In the genomic region with DNA sequence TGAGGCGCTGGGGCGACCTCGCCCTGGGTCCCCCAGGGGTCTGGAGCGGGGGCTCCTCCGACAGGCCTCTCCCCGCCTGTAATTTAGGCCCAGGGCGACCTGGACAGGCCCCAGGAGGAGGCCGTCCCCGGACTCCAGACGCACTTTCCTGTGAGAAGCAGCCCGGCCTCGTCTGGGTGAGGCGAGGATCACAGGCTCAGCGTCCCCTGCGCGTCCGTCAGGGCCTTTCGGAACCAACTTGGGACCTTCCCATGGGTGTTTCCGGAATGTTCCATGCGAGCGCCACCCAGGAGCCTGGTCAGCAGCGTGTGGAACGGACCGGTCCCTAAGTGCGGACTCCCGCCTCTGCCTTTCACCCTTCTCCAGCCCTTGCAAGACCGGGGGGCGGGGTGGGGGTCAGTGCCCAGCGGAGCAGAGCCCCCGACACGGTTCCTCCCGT, we compare ENCODE assay signal across 12 cellular contexts. TPM values are rescaled to one million over a fixed set of nuclear protein-coding genes. Genes with fewer than 3 reads are reported as not detected.
DNase-seq lines count a peak whose midpoint lies in the region; ATAC-seq, FAIRE-seq and TF ChIP-seq lines count a peak whose summit lies in the region.
"Had no signal": no experiment of that assay in that cellular context is flagged by ENCODE, and none has a peak within 500 bp of the region (broad histone marks: within the 10 kb centered on the region; RNA-seq: fewer than 3 reads in every experiment).

No MANE protein-coding gene starts in this region.

- H3K36me3 ChIP-seq in SK-N-SH (replicated peaks in 1 of 2; ENCODE audit: control insufficient read depth in 1 of 2, insufficient read depth in 2 of 2, low read length in 1 of 2) (no peaks in the 10 kb centered on the region), thyroid gland (no peaks in the 10 kb centered on the region)

- H3K4me1 Mint-ChIP-seq in central memory CD8-positive, alpha-beta T cell: peaks cover 4% of the 10 kb centered on the region
- H3K4me1 Mint-ChIP-seq in naive B cell: peaks cover 0 to 4% (median 3%) of the 10 kb centered on the region in 3 donors

- H3K9me3 ChIP-seq in SK-N-SH: no peaks in the 10 kb centered on the region
- H3K9me3 ChIP-seq in thyroid gland: no peaks in the 10 kb centered on the region

- H3K36me3 Mint-ChIP-seq in central memory CD8-positive, alpha-beta T cell (ENCODE audit: insufficient read depth): peaks cover 3% of the 10 kb centered on the region
- H3K36me3 Mint-ChIP-seq in naive B cell: no peaks in the 10 kb centered on the region

- no peak for TF ChIP-seq RAD21 in SK-N-SH (IDR thresholded peaks at IDR 0.05; ENCODE audit: low read length)

- peaks cover 0 to 12% of the 10 kb centered on the region in 2 experiments; a peak in 1 of 4 replicates for H3K4me1 ChIP-seq in SK-N-SH (ENCODE audit: control insufficient read depth in 1 of 2, insufficient read depth in 2 of 2, low read depth in 1 of 2, low read length in 1 of 2)
- peaks cover 7 to 10% of the 10 kb centered on the region in 2 donors for H3K4me1 ChIP-seq in thyroid gland

- H3K4me3 ChIP-seq in SK-N-SH (ENCODE audit: low read depth in 2 of 2, low read length in 1 of 2) (peak overlapping the region in 1 of 2 experiments; percentile 50; a peak in 1 of 4 replicates), thyroid gland (replicated peaks in 1 of 3) (peak overlapping the region in 1 of 3 donors; percentile 23)

- no peaks in the 10 kb centered on the region for H3K9me2 ChIP-seq in SK-N-SH

- TF ChIP-seq CTCF in SK-N-SH (IDR thresholded peaks at IDR 0.05) (no peak), thyroid gland (IDR thresholded peaks at IDR 0.05) (no peak), GM13976 (IDR thresholded peaks at IDR 0.05; ENCODE audit: borderline replicate concordance, control extremely low read depth, extremely low read depth, insufficient read depth, missing control alignments) (no peak)

- H3K27ac ChIP-seq in SK-N-SH (ENCODE audit: low read depth in 2 of 2, low read length in 1 of 2): peak overlapping the region in 1 of 2 experiments; percentile 53; a peak in 1 of 4 replicates
- peak overlapping the region in 2 of 3 donors; percentile 17 to 48 for H3K27ac ChIP-seq in thyroid gland

- no peak for TF ChIP-seq EP300 in SK-N-SH (IDR thresholded peaks at IDR 0.05; ENCODE audit: borderline replicate concordance in 1 of 2, low read depth in 1 of 2, low read length in 1 of 2)

- WGBS in SK-N-SH (ENCODE audit: low lambda C conversion rate): 91% methylated on average over 10 of the region's 32 CpGs
- WGBS in thyroid gland, 2 donors: 91 to 93% methylated on average over 9 to 23 of the region's 32 CpGs

- peak overlapping the region; percentile 95; the same call in 1 of the 2 replicates for H2AFZ ChIP-seq in SK-N-SH (ENCODE audit: low read depth)

- H3K9ac ChIP-seq in SK-N-SH: peak overlapping the region; percentile 36; the same call in 1 of the 2 replicates

- CTCF ChIA-PET in SK-N-SH (lab: Yijun Ruan, JAX): interaction anchor here (1.2 kb wide), 1 partner anchor 29 kb away, joined by 4 read pairs; no protein-coding TSS in a partner anchor

- peak overlapping the region; percentile 59; the same call in 1 of the 2 replicates for H3K4me2 ChIP-seq in SK-N-SH

- TF ChIP-seq POLR2A in thyroid gland (IDR thresholded peaks at IDR 0.05) (no peak), H54 (IDR thresholded peaks at IDR 0.05; ENCODE audit: low read depth, low read length) (no peak)

- H4K20me1 ChIP-seq in SK-N-SH (ENCODE audit: insufficient read depth): no peaks in the 10 kb centered on the region

- intact Hi-C loops in thyroid gland (cut with DNase I): loop anchor here (10.0 kb wide), 1 partner anchor 210 kb away; a partner anchor contains a TSS

- H3F3A ChIP-seq in SK-N-SH (replicated peaks; ENCODE audit: insufficient read depth): peaks cover 3% of the 10 kb centered on the region

- in situ Hi-C loops in GM13976 (cut with MboI; ENCODE audit: low sequenced_read_pairs, unreplicated experiment): no loop called here

- POLR2A ChIA-PET in SK-N-SH (lab: Yijun Ruan, JAX): no interaction called here

- H3K9me3 Mint-ChIP-seq in central memory CD8-positive, alpha-beta T cell: no peaks in the 10 kb centered on the region
- peaks cover 0 to 4% (median 0%) of the 10 kb centered on the region in 7 donors for H3K9me3 Mint-ChIP-seq in naive B cell

- peaks cover 33% of the 10 kb centered on the region for H3K27me3 Mint-ChIP-seq in central memory CD8-positive, alpha-beta T cell
- peaks cover 19 to 34% (median 24%) of the 10 kb centered on the region in 3 donors for H3K27me3 Mint-ChIP-seq in naive B cell

- FAIRE-seq in H54 (lab: Jason Lieb, UNC): no peak

- ATAC-seq in SK-N-SH treated with all-trans-retinoic acid at 6 μM for 48 hours: no peak
- no peak for ATAC-seq in central memory CD8-positive, alpha-beta T cell (replicated peaks; ENCODE audit: extremely low read depth, poor library complexity, severe bottlenecking)
- no peak for ATAC-seq in naive B cell (ENCODE audit: low read depth in 2 of 2)
- no peak for ATAC-seq in GM19455 (IDR thresholded peaks at IDR 0.05; ENCODE audit: unreplicated experiment)

- H3K27ac Mint-ChIP-seq in central memory CD8-positive, alpha-beta T cell (ENCODE audit: low read depth): no peak overlapping the region
- H3K27ac Mint-ChIP-seq in naive B cell: no peak overlapping the region

- H3K27me3 ChIP-seq in SK-N-SH (ENCODE audit: insufficient read depth): no peaks in the 10 kb centered on the region
- no peaks in the 10 kb centered on the region for H3K27me3 ChIP-seq in thyroid gland

- DNase-seq in SK-N-SH: peak; percentile 57
- no peak for DNase-seq in central memory CD8-positive, alpha-beta T cell (ENCODE audit: low spot score in 2 of 2)
- DNase-seq in naive B cell: no peak
- DNase-seq in thyroid gland: peak in 1 of 2 donors; percentile 12
- no peak for DNase-seq in GM13976 (ENCODE audit: low spot score)
- no peak for DNase-seq in H54 (ENCODE audit: insufficient read length, low spot score)
- DNase-seq: NCI-H187 treated with DMSO at 0.1 percent for 48 hours; stimulated activated CD4-positive, alpha-beta T cell treated with anti-CD3 and anti-CD28 coated beads, Interleukin-4, amount 100 ng/mL, for 24 hours; SW 1271 had no signal

- peaks cover 5% of the 10 kb centered on the region; the same call in 1 of the 2 replicates for H3K79me2 ChIP-seq in SK-N-SH (ENCODE audit: insufficient read depth)

- H3K4me3 Mint-ChIP-seq in central memory CD8-positive, alpha-beta T cell: peak overlapping the region; percentile 65
- H3K4me3 Mint-ChIP-seq in naive B cell: peak overlapping the region; percentile 43 to 77 (median 64)

TF ChIP-seq in SK-N-SH, 30 proteins besides CTCF, POLR2A, EP300 and RAD21 (continues in another document):
- TF ChIP-seq FOXM1 (IDR thresholded peaks at IDR 0.05; ENCODE audit: low read depth): no peak
- TF ChIP-seq RFX5 (IDR thresholded peaks at IDR 0.05; ENCODE audit: low read length): no peak
- TF ChIP-seq EZH2phosphoT487 (IDR thresholded peaks at IDR 0.05; ENCODE audit: borderline replicate concordance, low read depth): no peak
- no peak for TF ChIP-seq TCF12 (IDR thresholded peaks at IDR 0.05)
- TF ChIP-seq MEF2A (IDR thresholded peaks at IDR 0.05; ENCODE audit: borderline replicate concordance, low read depth): no peak

TF ChIP-seq in SK-N-SH treated with all-trans-retinoic acid at 6 μM for 48 hours, 23 proteins besides CTCF, POLR2A, EP300 and RAD21:
- TF ChIP-seq ARNTL (CRISPR knock-in tag; IDR thresholded peaks at IDR 0.05; ENCODE audit: borderline replicate concordance, low read depth) (no peak), OSR1 (CRISPR knock-in tag; IDR thresholded peaks at IDR 0.05) (no peak), ZC3H10 (CRISPR knock-in tag; IDR thresholded peaks at IDR 0.05) (no peak), TOX (CRISPR knock-in tag; IDR thresholded peaks at IDR 0.05; ENCODE audit: borderline replicate concordance) (no peak)
- TF ChIP-seq, protein P1, sequence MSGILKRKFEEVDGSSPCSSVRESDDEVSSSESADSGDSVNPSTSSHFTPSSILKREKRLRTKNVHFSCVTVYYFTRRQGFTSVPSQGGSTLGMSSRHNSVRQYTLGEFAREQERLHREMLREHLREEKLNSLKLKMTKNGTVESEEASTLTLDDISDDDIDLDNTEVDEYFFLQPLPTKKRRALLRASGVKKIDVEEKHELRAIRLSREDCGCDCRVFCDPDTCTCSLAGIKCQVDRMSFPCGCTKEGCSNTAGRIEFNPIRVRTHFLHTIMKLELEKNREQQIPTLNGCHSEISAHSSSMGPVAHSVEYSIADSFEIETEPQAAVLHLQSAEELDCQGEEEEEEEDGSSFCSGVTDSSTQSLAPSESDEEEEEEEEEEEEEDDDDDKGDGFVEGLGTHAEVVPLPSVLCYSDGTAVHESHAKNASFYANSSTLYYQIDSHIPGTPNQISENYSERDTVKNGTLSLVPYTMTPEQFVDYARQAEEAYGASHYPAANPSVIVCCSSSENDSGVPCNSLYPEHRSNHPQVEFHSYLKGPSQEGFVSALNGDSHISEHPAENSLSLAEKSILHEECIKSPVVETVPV (CRISPR knock-in tag; IDR thresholded peaks at IDR 0.05): no peak

RNA-seq across cellular contexts. Expression of a gene that starts 1.0 kb away (rescaled TPM):
- polyA plus RNA-seq in SK-N-SH (2012; rRNA removed): 8.0 and 10.2 TPM in 2 replicates
- 8.0 and 9.0 TPM in 2 replicates for polyA plus RNA-seq in SK-N-SH (2012; cell fraction: cytosol; rRNA removed)
- polyA plus RNA-seq in SK-N-SH (2012; cell fraction: nucleus; rRNA removed): 15.9 and 16.6 TPM in 2 replicates
- under 1 TPM in 1 of 6 donors, not detected in 5; 0.28 TPM for polyA plus RNA-seq in naive B cell (ENCODE audit: low read depth in 6 of 6)
- total RNA-seq in thyroid gland: 1 to 10 TPM; 1.7 to 5.7 (median 5.1) TPM
- total RNA-seq: A172 had no signal

Comparison
In these comparisons a context has a peak if more than half of its experiments do, and no peak if none do; other contexts are left out.
1. RNA of a gene that starts 1.0 kb away (polyA plus RNA-seq): 8.0 to 16.6 TPM in SK-N-SH; 0.28 TPM in naive B cell; every median in the first group is over 4 times any median in the second.